ENCODE assay signal across 1 cellular context in genomic region chr17:49788443-49789277, GRCh38.
TF ChIP-seq lines count a peak whose summit lies in the region.

KAT7 (plus strand) TSS chr17:49788681; CDS start chr17:49788835, 154 bp downstream.

TF ChIP-seq in HepG2, 621 proteins besides CTCF, POLR2A, EP300 and RAD21 (continued from another document and continues in another):
- peak; percentile 79; the same call in 1 of the 2 replicates for TF ChIP-seq TIGD3 (CRISPR knock-in tag; IDR thresholded peaks at IDR 0.05; ENCODE audit: borderline replicate concordance)
- no peak for TF ChIP-seq ZNF672 (CRISPR knock-in tag; IDR thresholded peaks at IDR 0.05)
- TF ChIP-seq HMGXB3 (CRISPR knock-in tag; IDR thresholded peaks at IDR 0.05; ENCODE audit: borderline replicate concordance) = peak; percentile 83
- TF ChIP-seq ZMYM3 (CRISPR knock-in tag; IDR thresholded peaks at IDR 0.05) = no peak
- TF ChIP-seq ZNF777 (CRISPR knock-in tag; IDR thresholded peaks at IDR 0.05) = peak; percentile 63
- TF ChIP-seq ZNF800 (CRISPR knock-in tag; IDR thresholded peaks at IDR 0.05) = peak; percentile 72; the same call in 1 of the 2 replicates
- TF ChIP-seq SOX13 (IDR thresholded peaks at IDR 0.05) = no peak
- peak in 1 of 2 experiments; percentile 48; a peak in 2 of 4 replicates for TF ChIP-seq SOX13 (CRISPR knock-in tag; conservative IDR thresholded peaks at IDR 0.05 in 1 of 2, IDR thresholded peaks at IDR 0.05 in 1 of 2)
- TF ChIP-seq ZNF367 (CRISPR knock-in tag; IDR thresholded peaks at IDR 0.05; ENCODE audit: borderline replicate concordance) = no peak; the same call in 1 of the 2 replicates
- no peak for TF ChIP-seq ZNF251 (CRISPR knock-in tag; IDR thresholded peaks at IDR 0.05)
- 0 out of 2 replicates have a peak, but pooled peaks have one; percentile 35 for TF ChIP-seq ZNF564 (CRISPR knock-in tag; IDR thresholded peaks at IDR 0.05)
- peak; percentile 44; the same call in 1 of the 2 replicates for TF ChIP-seq HNF4A (CRISPR knock-in tag; IDR thresholded peaks at IDR 0.05)
- TF ChIP-seq ZNF746 (CRISPR knock-in tag; IDR thresholded peaks at IDR 0.05) = no peak
- no peak; the same call in 1 of the 2 replicates for TF ChIP-seq AFF4 (CRISPR knock-in tag; IDR thresholded peaks at IDR 0.05)
- TF ChIP-seq ZNF318 (CRISPR knock-in tag; IDR thresholded peaks at IDR 0.05) = 0 out of 2 replicates have a peak, but pooled peaks have one; percentile 16
- no peak; the same call in 1 of the 2 replicates for TF ChIP-seq NFE2L1 (CRISPR knock-in tag; IDR thresholded peaks at IDR 0.05; ENCODE audit: borderline replicate concordance)
- peak; percentile 83; the same call in 1 of the 2 replicates for TF ChIP-seq ZBTB49 (CRISPR knock-in tag; IDR thresholded peaks at IDR 0.05; ENCODE audit: borderline replicate concordance)
- TF ChIP-seq NBN (conservative IDR thresholded peaks at IDR 0.05) = no peak
- peak; percentile 92; the same call in 1 of the 2 replicates for TF ChIP-seq EEA1 (CRISPR knock-in tag; IDR thresholded peaks at IDR 0.05; ENCODE audit: borderline replicate concordance)
- TF ChIP-seq TERF1 (CRISPR knock-in tag; IDR thresholded peaks at IDR 0.05) = no peak
- TF ChIP-seq ZNF451 (CRISPR knock-in tag; IDR thresholded peaks at IDR 0.05) = 0 out of 2 replicates have a peak, but pooled peaks have one; percentile 21
- TF ChIP-seq MBD4 (IDR thresholded peaks at IDR 0.05; ENCODE audit: borderline replicate concordance, low read length) = no peak
- TF ChIP-seq SATB2 (CRISPR knock-in tag; IDR thresholded peaks at IDR 0.05) = peak; percentile 80
- no peak; the same call in 1 of the 2 replicates for TF ChIP-seq ZNF333 (CRISPR knock-in tag; IDR thresholded peaks at IDR 0.05; ENCODE audit: borderline replicate concordance)
- TF ChIP-seq DRAP1 (CRISPR knock-in tag; IDR thresholded peaks at IDR 0.05) = peak; percentile 92
- peak; percentile 85 for TF ChIP-seq POLR2AphosphoS5 (IDR thresholded peaks at IDR 0.05; ENCODE audit: low read depth, low read length)
- TF ChIP-seq ZNF510 (CRISPR knock-in tag; IDR thresholded peaks at IDR 0.05; ENCODE audit: low read depth) = peak; percentile 83; the same call in 1 of the 2 replicates
- TF ChIP-seq ZNF788 (CRISPR knock-in tag; IDR thresholded peaks at IDR 0.05; ENCODE audit: borderline replicate concordance) = 0 out of 2 replicates have a peak, but pooled peaks have one; percentile 92
- peak; percentile 92 for TF ChIP-seq HCFC1 (IDR thresholded peaks at IDR 0.05; ENCODE audit: low read depth, low read length)
- TF ChIP-seq ZZZ3 (CRISPR knock-in tag; IDR thresholded peaks at IDR 0.05; ENCODE audit: borderline replicate concordance) = peak; percentile 83; the same call in 1 of the 2 replicates
